Comparison of ENCODE assay signal across 9 cellular contexts in genomic region chr1:84574936-84575335, GRCh38. TPM values are rescaled to one million over a fixed set of nuclear protein-coding genes. Genes with fewer than 3 reads are reported as not detected.
DNase-seq lines count a peak whose midpoint lies in the region; ATAC-seq, FAIRE-seq and TF ChIP-seq lines count a peak whose summit lies in the region.
"Had no signal": no experiment of that assay in that cellular context is flagged by ENCODE, and none has a peak within 500 bp of the region (broad histone marks: within the 10 kb centered on the region; RNA-seq: fewer than 3 reads in every experiment).

No MANE protein-coding gene starts in this region.

- no peaks in the 10 kb centered on the region for H3K27me3 ChIP-seq in CD4-positive, CD25-positive, alpha-beta regulatory T cell (ENCODE audit: control insufficient read depth, insufficient read depth, low read length)
- H3K27me3 ChIP-seq in KMS-11 (ENCODE audit: insufficient read depth, low read depth): no peaks in the 10 kb centered on the region
- H3K27me3 ChIP-seq in bronchial epithelial cell (ENCODE audit: control insufficient read depth, insufficient read depth, low read length): no peaks in the 10 kb centered on the region

- H3K9ac ChIP-seq in KMS-11: peak overlapping the region; percentile 37; the same call in 1 of the 2 replicates

- H3K27ac Mint-ChIP-seq in CD4-positive, CD25-positive, alpha-beta regulatory T cell: peak overlapping the region; percentile 91 to 100 (median 98)
- H3K27ac Mint-ChIP-seq in natural killer cell: peak overlapping the region; percentile 98 to 99

- no peak for ATAC-seq in CD4-positive, CD25-positive, alpha-beta regulatory T cell (ENCODE audit: low read depth in 2 of 2)
- ATAC-seq in natural killer cell (no peak), HG02623 (IDR thresholded peaks at IDR 0.05; ENCODE audit: unreplicated experiment) (no peak), HG02840 (IDR thresholded peaks at IDR 0.05; ENCODE audit: low FRiP score, unreplicated experiment) (no peak)

- H3K4me1 Mint-ChIP-seq in CD4-positive, CD25-positive, alpha-beta regulatory T cell: peaks cover 22 to 45% (median 34%) of the 10 kb centered on the region in 4 donors
- peaks cover 41 to 44% of the 10 kb centered on the region in 2 donors for H3K4me1 Mint-ChIP-seq in natural killer cell

- no peaks in the 10 kb centered on the region for H3K27me3 Mint-ChIP-seq in CD4-positive, CD25-positive, alpha-beta regulatory T cell
- peaks cover 0 to 1% of the 10 kb centered on the region in 2 donors for H3K27me3 Mint-ChIP-seq in natural killer cell (ENCODE audit: low read depth in 2 of 2)

- H3K4me3 ChIP-seq in CD4-positive, CD25-positive, alpha-beta regulatory T cell (ENCODE audit: low read depth, low read length): peak overlapping the region; percentile 84
- H3K4me3 ChIP-seq in KMS-11 (IDR thresholded peaks at IDR 0.05; ENCODE audit: insufficient read depth, low read depth, low read length) (no peak overlapping the region), bronchial epithelial cell (ENCODE audit: low read depth, low read length) (peak overlapping the region; percentile 48)

- no peak for DNase-seq in CD4-positive, CD25-positive, alpha-beta regulatory T cell
- no peak for DNase-seq in bronchial epithelial cell (ENCODE audit: low read depth)
- no peak for DNase-seq in natural killer cell
- no peak for DNase-seq in H4 (ENCODE audit: low spot score)
- DNase-seq in NCI-H510A (lab: John Stamatoyannopoulos, UW): no peak

- peak overlapping the region; percentile 59; the same call in 1 of the 2 replicates for H2AFZ ChIP-seq in KMS-11 (ENCODE audit: low read depth)

- TF ChIP-seq CTCF in KMS-11 (conservative IDR thresholded peaks at IDR 0.05; ENCODE audit: low read depth, low read length) (no peak), bronchial epithelial cell (IDR thresholded peaks at IDR 0.05; ENCODE audit: insufficient read depth, low read length, severe bottlenecking) (no peak), natural killer cell (IDR thresholded peaks at IDR 0.05) (no peak)

- H3K9me3 Mint-ChIP-seq in CD4-positive, CD25-positive, alpha-beta regulatory T cell: peaks cover 0 to 2% (median 0%) of the 10 kb centered on the region in 7 donors
- no peaks in the 10 kb centered on the region for H3K9me3 Mint-ChIP-seq in natural killer cell

- peak overlapping the region; percentile 86; the same call in 1 of the 2 replicates for H3K4me2 ChIP-seq in KMS-11

- peaks cover 29% of the 10 kb centered on the region for H3K4me1 ChIP-seq in CD4-positive, CD25-positive, alpha-beta regulatory T cell (ENCODE audit: control insufficient read depth, insufficient read depth, low read length, poor library complexity, severe bottlenecking)
- peaks cover 15% of the 10 kb centered on the region for H3K4me1 ChIP-seq in KMS-11 (ENCODE audit: low read depth, poor library complexity, severe bottlenecking)

- intact Hi-C loops in natural killer cell (cut with micrococcal nuclease): loop anchor here (1.0 to 5.0 kb wide), 5 partner anchors 69 to 433 kb away; partner anchors contain the start of genes GNG5, PRKACB, RPF1 and SPATA1

- peak overlapping the region; percentile 91 to 99 (median 95) for H3K4me3 Mint-ChIP-seq in CD4-positive, CD25-positive, alpha-beta regulatory T cell
- peak overlapping the region; percentile 80 for H3K4me3 Mint-ChIP-seq in natural killer cell

- FAIRE-seq in bronchial epithelial cell (lab: Jason Lieb, UNC): no peak
- FAIRE-seq: endometrium had no signal

- no peaks in the 10 kb centered on the region for H3K9me3 ChIP-seq in CD4-positive, CD25-positive, alpha-beta regulatory T cell (ENCODE audit: control insufficient read depth in 2 of 2, low read length in 2 of 2)

- H3K36me3 ChIP-seq in CD4-positive, CD25-positive, alpha-beta regulatory T cell (ENCODE audit: control insufficient read depth, insufficient read depth, low read length): peaks cover 3% of the 10 kb centered on the region
- no peaks in the 10 kb centered on the region for H3K36me3 ChIP-seq in KMS-11 (ENCODE audit: insufficient read depth)
- no peaks in the 10 kb centered on the region for H3K36me3 ChIP-seq in bronchial epithelial cell (ENCODE audit: control insufficient read depth, insufficient read depth, low read length)

- peaks cover 10% of the 10 kb centered on the region; the same call in 1 of the 2 replicates for H3K79me2 ChIP-seq in KMS-11 (ENCODE audit: insufficient read depth, low read depth)

- no peaks in the 10 kb centered on the region for H4K20me1 ChIP-seq in KMS-11 (ENCODE audit: insufficient read depth)

- H3K36me3 Mint-ChIP-seq in CD4-positive, CD25-positive, alpha-beta regulatory T cell: peaks cover 13% of the 10 kb centered on the region
- no peaks in the 10 kb centered on the region for H3K36me3 Mint-ChIP-seq in natural killer cell

- peak overlapping the region; percentile 93 for H3K27ac ChIP-seq in CD4-positive, CD25-positive, alpha-beta regulatory T cell (ENCODE audit: insufficient read depth, low read length, poor library complexity, severe bottlenecking)
- H3K27ac ChIP-seq in KMS-11: no peak overlapping the region

RNA-seq across cellular contexts. Expression of gene CTBS, which starts 0.7 kb away (rescaled TPM):
- 15.6 TPM for total RNA-seq in CD4-positive, CD25-positive, alpha-beta regulatory T cell
- polyA plus RNA-seq in CD4-positive, CD25-positive, alpha-beta regulatory T cell: 10 to 100 TPM; 20.0 to 24.9 (median 22.5) TPM
- 7.4 and 7.7 TPM in 2 replicates for total RNA-seq in bronchial epithelial cell
- total RNA-seq in natural killer cell: 10 to 100 TPM; 14.4 to 19.9 (median 17.1) TPM
- total RNA-seq in H4 (2014; rRNA removed; shearing (Covaris generic)): 11.3 and 15.2 TPM in 2 replicates
